ENCODE assay signal across 1 cellular context in the genomic region with DNA sequence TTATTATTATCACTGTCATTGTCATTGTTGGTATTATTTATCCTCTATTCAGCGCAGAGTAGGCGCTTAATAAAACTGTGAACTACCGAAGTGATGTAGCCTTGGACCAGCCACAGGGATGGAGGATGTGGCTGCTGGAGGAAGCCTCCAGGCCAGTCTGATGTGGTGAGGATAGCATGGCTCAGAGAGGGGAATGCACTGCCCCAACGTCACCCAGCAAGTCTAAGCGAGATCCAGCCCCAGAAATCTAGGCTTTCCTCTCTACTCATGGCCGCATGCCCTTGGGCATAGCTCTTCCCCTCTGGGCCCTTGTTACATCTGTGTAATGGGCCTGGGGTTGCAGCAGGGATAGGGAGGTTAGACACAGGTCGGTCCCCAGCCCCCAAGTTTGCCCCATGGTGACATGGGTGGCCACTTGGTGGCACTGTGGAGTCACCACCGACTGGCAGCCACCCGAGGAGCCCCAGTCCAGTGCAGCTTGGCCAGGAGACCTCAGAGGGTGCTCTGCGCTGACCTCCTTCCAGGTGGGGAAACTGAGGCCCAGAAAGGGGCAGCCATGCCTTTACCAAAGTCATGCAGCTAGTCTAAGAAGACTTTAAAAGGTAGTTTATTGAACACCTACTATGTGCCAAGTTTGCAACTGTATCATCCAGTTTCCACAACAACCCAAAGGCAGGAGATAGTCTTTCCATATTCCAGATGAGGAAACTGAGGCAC.
TF ChIP-seq lines count a peak whose summit lies in the region.

No MANE protein-coding gene starts in this region.

TF ChIP-seq in HepG2, 621 proteins besides CTCF, POLR2A, EP300 and RAD21 (continued from another document):
- TF ChIP-seq, protein P1, sequence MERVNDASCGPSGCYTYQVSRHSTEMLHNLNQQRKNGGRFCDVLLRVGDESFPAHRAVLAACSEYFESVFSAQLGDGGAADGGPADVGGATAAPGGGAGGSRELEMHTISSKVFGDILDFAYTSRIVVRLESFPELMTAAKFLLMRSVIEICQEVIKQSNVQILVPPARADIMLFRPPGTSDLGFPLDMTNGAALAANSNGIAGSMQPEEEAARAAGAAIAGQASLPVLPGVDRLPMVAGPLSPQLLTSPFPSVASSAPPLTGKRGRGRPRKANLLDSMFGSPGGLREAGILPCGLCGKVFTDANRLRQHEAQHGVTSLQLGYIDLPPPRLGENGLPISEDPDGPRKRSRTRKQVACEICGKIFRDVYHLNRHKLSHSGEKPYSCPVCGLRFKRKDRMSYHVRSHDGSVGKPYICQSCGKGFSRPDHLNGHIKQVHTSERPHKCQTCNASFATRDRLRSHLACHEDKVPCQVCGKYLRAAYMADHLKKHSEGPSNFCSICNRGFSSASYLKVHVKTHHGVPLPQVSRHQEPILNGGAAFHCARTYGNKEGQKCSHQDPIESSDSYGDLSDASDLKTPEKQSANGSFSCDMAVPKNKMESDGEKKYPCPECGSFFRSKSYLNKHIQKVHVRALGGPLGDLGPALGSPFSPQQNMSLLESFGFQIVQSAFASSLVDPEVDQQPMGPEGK (CRISPR knock-in tag; IDR thresholded peaks at IDR 0.05) = peak; percentile 62; the same call in 1 of the 2 replicates
- 0 out of 2 replicates have a peak, but pooled peaks have one; percentile 24 for TF ChIP-seq SALL1 (CRISPR knock-in tag; IDR thresholded peaks at IDR 0.05)
- no peak for TF ChIP-seq NFIC (IDR thresholded peaks at IDR 0.05; ENCODE audit: low read length)
- peak; percentile 43; the same call in 1 of the 2 replicates for TF ChIP-seq KDM2A (CRISPR knock-in tag; IDR thresholded peaks at IDR 0.05; ENCODE audit: borderline replicate concordance, low read depth)
- TF ChIP-seq ZNF589 (CRISPR knock-in tag; conservative IDR thresholded peaks at IDR 0.05) = no peak
- no peak for TF ChIP-seq ZSCAN21 (CRISPR knock-in tag; IDR thresholded peaks at IDR 0.05; ENCODE audit: borderline replicate concordance)
- peak; percentile 92 for TF ChIP-seq STAG1 (CRISPR knock-in tag; IDR thresholded peaks at IDR 0.05)
- TF ChIP-seq ZNF883 (CRISPR knock-in tag; IDR thresholded peaks at IDR 0.05; ENCODE audit: not compliant biosample characterization) = peak; percentile 23
- TF ChIP-seq ETV6 (CRISPR knock-in tag; conservative IDR thresholded peaks at IDR 0.05) = 0 out of 2 replicates have a peak, but pooled peaks have one; percentile 32
- peak; percentile 45; the same call in 1 of the 2 replicates for TF ChIP-seq SMC3 (IDR thresholded peaks at IDR 0.05; ENCODE audit: low read length)
- no peak for TF ChIP-seq ZNF780A (CRISPR knock-in tag; IDR thresholded peaks at IDR 0.05)
- TF ChIP-seq AKAP8 (CRISPR knock-in tag; IDR thresholded peaks at IDR 0.05) = no peak
- peak; percentile 74 for TF ChIP-seq ZKSCAN1 (IDR thresholded peaks at IDR 0.05; ENCODE audit: low read length)
- TF ChIP-seq ZNF24 (IDR thresholded peaks at IDR 0.05) = no peak
- TF ChIP-seq ZNF687 (CRISPR knock-in tag; IDR thresholded peaks at IDR 0.05) = peak; percentile 19; the same call in 1 of the 2 replicates
